28 cellular contexts compared by ENCODE assay signal in the genomic region with DNA sequence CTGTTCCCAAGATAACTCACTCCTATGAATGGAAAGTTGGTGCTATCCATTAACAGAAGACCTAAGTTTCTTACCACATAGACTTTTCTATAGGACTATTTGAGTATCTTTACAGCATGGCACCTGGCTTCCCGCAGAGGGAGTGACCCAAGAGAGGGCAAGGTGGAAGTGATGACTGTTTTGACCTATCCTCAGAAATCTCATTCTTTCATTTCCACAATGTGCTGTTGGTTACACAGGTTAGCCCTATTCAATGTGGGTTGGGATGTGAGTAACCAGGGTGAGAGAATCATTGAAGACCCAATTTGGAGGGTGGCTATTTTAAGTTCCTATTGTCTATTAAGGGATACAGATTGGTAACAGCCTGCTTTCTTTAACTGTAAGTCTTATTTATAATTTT.
"Had no signal": no experiment of that assay in that cellular context is flagged by ENCODE, and none has a peak within 500 bp of the region (broad histone marks: within the 10 kb centered on the region; RNA-seq: fewer than 3 reads in every experiment).

No MANE protein-coding gene starts in this region.

- H3K4me3 Mint-ChIP-seq: naive thymus-derived CD4-positive, alpha-beta T cell; natural killer cell; nephron; neural progenitor cell; stimulated activated effector memory CD8-positive, alpha-beta T cell treated with anti-CD3 and anti-CD28 coated beads, Interleukin-12 subunit alpha, Interleukin-12 subunit beta, amount 100 ng/mL, for 72 hours; stimulated activated naive B cell treated with anti-CD40 and anti-IgM and Interleukin-4, amounts not matched to agents 10 μg/mL and 1 μg/mL and 100 μg/mL, for 72 hours had no signal

- H3K4me1 Mint-ChIP-seq: nephron, neural progenitor cell had no signal

- H3K27ac Mint-ChIP-seq: natural killer cell; nephron; neural progenitor cell; progenitor cell of endocrine pancreas; stimulated activated effector memory CD8-positive, alpha-beta T cell treated with anti-CD3 and anti-CD28 coated beads, Interleukin-12 subunit alpha, Interleukin-12 subunit beta, amount 100 ng/mL, for 72 hours; stimulated activated naive B cell treated with anti-CD40 and anti-IgM and Interleukin-4, amounts not matched to agents 10 μg/mL and 1 μg/mL and 100 μg/mL, for 72 hours had no signal

- H3K27ac ChIP-seq: neural progenitor cell, ovary, parathyroid adenoma, psoas muscle, right lobe of liver, sigmoid colon, stomach, thoracic aorta, thyroid gland, tibial nerve, upper lobe of right lung, uterus had no signal

- H3K27me3 Mint-ChIP-seq: naive thymus-derived CD4-positive, alpha-beta T cell; progenitor cell of endocrine pancreas; stimulated activated naive B cell treated with anti-CD40 and anti-IgM and Interleukin-4, amounts not matched to agents 10 μg/mL and 1 μg/mL and 100 μg/mL, for 72 hours had no signal

- H3K27me3 ChIP-seq: neural progenitor cell, ovary, right lobe of liver, sigmoid colon, stomach, thyroid gland, tibial nerve, upper lobe of right lung, uterus had no signal

- H3K4me3 ChIP-seq: neural progenitor cell, ovary, psoas muscle, right lobe of liver, sigmoid colon, stomach, thoracic aorta, thyroid gland, tibial nerve, upper lobe of right lung, uterus had no signal

- ATAC-seq: naive thymus-derived CD4-positive, alpha-beta T cell; natural killer cell; psoas muscle; right cardiac atrium; right lobe of liver; stimulated activated effector memory CD8-positive, alpha-beta T cell treated with anti-CD3 and anti-CD28 coated beads, Interleukin-12 subunit alpha, Interleukin-12 subunit beta, amount 100 ng/mL, for 72 hours; upper lobe of right lung had no signal

- H3K4me1 ChIP-seq: neural progenitor cell, parathyroid adenoma, psoas muscle, right lobe of liver, stomach, upper lobe of right lung, uterus had no signal

- H3K36me3 ChIP-seq: ovary, right lobe of liver, sigmoid colon, thoracic aorta, thyroid gland, uterus had no signal

- H3K9me3 ChIP-seq: ovary, psoas muscle, right lobe of liver, thyroid gland, upper lobe of right lung, uterus had no signal

- DNase-seq: naive thymus-derived CD4-positive, alpha-beta T cell; natural killer cell; occipital lobe; ovary; posterior cingulate gyrus; psoas muscle; right cardiac atrium; right lobe of liver; sigmoid colon; small intestine; stimulated activated CD4-positive, alpha-beta T cell treated with anti-CD3 and anti-CD28 coated beads, Interleukin-15, amount 100 ng/mL, for 24 hours; stimulated activated CD4-positive, alpha-beta T cell treated with anti-CD3 and anti-CD28 coated beads, Interleukin-2, amount 100 ng/mL, for 24 hours; stimulated activated CD4-positive, alpha-beta T cell treated with anti-CD3 and anti-CD28 coated beads, Interleukin-2, amount 100 ng/mL, for 48 hours; stimulated activated CD4-positive, alpha-beta T cell treated with anti-CD3 and anti-CD28 coated beads, Interleukin-4, amount 100 ng/mL, for 24 hours; stimulated activated naive B cell treated with anti-CD40 and anti-IgM and Interleukin-4, amounts not matched to agents 10 μg/mL and 1 μg/mL and 100 μg/mL, for 72 hours; stimulated activated naive CD4-positive, alpha-beta T cell treated with Interleukin-2 at 50 U/mL for 16 hours; stomach; thyroid gland; trophoblast cell; upper lobe of right lung; uterus had no signal
